1 cellular context compared by ENCODE assay signal in genomic region chr9:1979815-1980367, GRCh38.
TF ChIP-seq lines count a peak whose summit lies in the region.

No MANE protein-coding gene starts in this region.

TF ChIP-seq in GM12878, 131 proteins besides CTCF, POLR2A, EP300 and RAD21 (continued from another document):
- TF ChIP-seq ZNF687 (IDR thresholded peaks at IDR 0.05): no peak
- no peak for TF ChIP-seq POLR2AphosphoS2 (IDR thresholded peaks at IDR 0.05; ENCODE audit: low read depth, low read length)
- TF ChIP-seq ZBED1 (IDR thresholded peaks at IDR 0.05; ENCODE audit: borderline replicate concordance): no peak
- no peak for TF ChIP-seq EGR1 (IDR thresholded peaks at IDR 0.05; ENCODE audit: borderline replicate concordance in 1 of 2, low read depth in 2 of 2, low read length in 2 of 2)
- no peak for TF ChIP-seq YBX1 (IDR thresholded peaks at IDR 0.05)
- no peak for TF ChIP-seq SUZ12 (IDR thresholded peaks at IDR 0.05; ENCODE audit: unreplicated experiment)
- peak; percentile 81; the same call in 1 of the 2 replicates for TF ChIP-seq NR2F1 (conservative IDR thresholded peaks at IDR 0.05)
- peak; percentile 67 to 69; a peak in 3 of 4 replicates for TF ChIP-seq IKZF2 (IDR thresholded peaks at IDR 0.05)
- TF ChIP-seq ELK1 (IDR thresholded peaks at IDR 0.05; ENCODE audit: low read depth, low read length): no peak
- no peak for TF ChIP-seq HDAC6 (IDR thresholded peaks at IDR 0.05; ENCODE audit: unreplicated experiment)
- TF ChIP-seq ESRRA (IDR thresholded peaks at IDR 0.05; ENCODE audit: low read length): no peak
- 0 out of 2 replicates have a peak, but pooled peaks have one; percentile 54 for TF ChIP-seq DPF2 (IDR thresholded peaks at IDR 0.05)
- no peak for TF ChIP-seq PAX5 (IDR thresholded peaks at IDR 0.05; ENCODE audit: borderline replicate concordance, low read depth, low read length)
- no peak for TF ChIP-seq SUPT20H (IDR thresholded peaks at IDR 0.05; ENCODE audit: borderline replicate concordance, control insufficient read depth, low read depth, low read length)
- TF ChIP-seq BCL3 (IDR thresholded peaks at IDR 0.05; ENCODE audit: borderline replicate concordance, insufficient read depth, low read depth, low read length, poor library complexity, severe bottlenecking): no peak
- no peak for TF ChIP-seq BCLAF1 (IDR thresholded peaks at IDR 0.05)
- peak; percentile 77 for TF ChIP-seq IKZF1 (conservative IDR thresholded peaks at IDR 0.05)
- peak; percentile 83; the same call in 1 of the 2 replicates for TF ChIP-seq ZBTB33 (IDR thresholded peaks at IDR 0.05)
- TF ChIP-seq IRF3 (IDR thresholded peaks at IDR 0.05): no peak
- TF ChIP-seq TCF3 (IDR thresholded peaks at IDR 0.05; ENCODE audit: borderline replicate concordance, insufficient read depth, low read depth, low read length): no peak
- TF ChIP-seq MLLT1 (IDR thresholded peaks at IDR 0.05): peak; percentile 47; the same call in 1 of the 2 replicates
- no peak for TF ChIP-seq SIN3A (IDR thresholded peaks at IDR 0.05; ENCODE audit: low read depth, low read length)
- no peak for TF ChIP-seq FOXK2 (IDR thresholded peaks at IDR 0.05)
- no peak for TF ChIP-seq CBX5 (IDR thresholded peaks at IDR 0.05; ENCODE audit: low read depth)
- TF ChIP-seq MTA2 (IDR thresholded peaks at IDR 0.05; ENCODE audit: low read depth): peak; percentile 82
- peak; percentile 31 for TF ChIP-seq MEF2B (IDR thresholded peaks at IDR 0.05; ENCODE audit: partially characterized antibody, poor library complexity, severe bottlenecking)
- TF ChIP-seq EZH2 (IDR thresholded peaks at IDR 0.05; ENCODE audit: borderline replicate concordance, control insufficient read depth, low read depth, low read length): no peak
- TF ChIP-seq ZNF592 (IDR thresholded peaks at IDR 0.05): no peak
- no peak for TF ChIP-seq TCF12 (IDR thresholded peaks at IDR 0.05; ENCODE audit: low read depth, low read length)
- TF ChIP-seq FOS (IDR thresholded peaks at IDR 0.05; ENCODE audit: borderline replicate concordance, extremely low read depth, insufficient read length): no peak
- TF ChIP-seq RUNX3 (IDR thresholded peaks at IDR 0.05; ENCODE audit: low read length): no peak
